In genomic region chr2:225002039-225002655, GRCh38 we compare ENCODE assay signal across 8 cellular contexts. TPM values are rescaled to one million over a fixed set of nuclear protein-coding genes. Genes with fewer than 3 reads are reported as not detected.
A peak's percentile ranks its signal among the peaks of the same experiment; 100 is the strongest.
DNase-seq lines count a peak whose midpoint lies in the region; ATAC-seq and TF ChIP-seq lines count a peak whose summit lies in the region.

No MANE protein-coding gene starts in this region.

- TF ChIP-seq POLR2A in heart left ventricle (IDR thresholded peaks at IDR 0.05): no peak
- TF ChIP-seq POLR2A in stomach (IDR thresholded peaks at IDR 0.05): no peak

- H3K36me3 ChIP-seq in heart left ventricle: no peaks in the 10 kb centered on the region
- no peaks in the 10 kb centered on the region for H3K36me3 ChIP-seq in mucosa of descending colon (ENCODE audit: low read depth)
- H3K36me3 ChIP-seq in stomach: no peaks in the 10 kb centered on the region

- WGBS in heart left ventricle, 4 donors: 42 to 52% (median 50%) methylated on average over 6 of the region's 6 CpGs
- 42 to 51% (median 47%) methylated on average over 6 of the region's 6 CpGs for WGBS in stomach, 5 donors

- intact Hi-C loops in heart left ventricle (cut with DNase I): loop anchor here in 3 of 10 donors (10.0 kb wide), 3 partner anchors 147 to 207 kb away; no protein-coding TSS in a partner anchor
- intact Hi-C loops in left ventricle myocardium superior (cut with micrococcal nuclease): no loop called here
- intact Hi-C loops in mucosa of descending colon (cut with DNase I, micrococcal nuclease): no loop called here
- intact Hi-C loops in stomach (cut with DNase I; ENCODE audit: low total_unique reads): no loop called here

- TF ChIP-seq EP300 in stomach (IDR thresholded peaks at IDR 0.05): no peak

- ATAC-seq in heart left ventricle (peak in 1 of 4 donors; percentile 46), left ventricle myocardium superior (no peak), HG02840 (IDR thresholded peaks at IDR 0.05; ENCODE audit: low FRiP score, unreplicated experiment) (peak; percentile 57), mucosa of descending colon (peak; percentile 92)

- DNase-seq in heart left ventricle (peak in 3 of 5 donors; percentile 15 to 49 (median 37)), left ventricle myocardium superior (no peak), NCI-H2196 treated with DMSO at 0.1 percent for 48 hours (lab: John Stamatoyannopoulos, UW; ENCODE audit: unreplicated experiment) (peak; percentile 38), dermis blood vessel endothelial cell (peak; percentile 87), mucosa of descending colon (peak in 1 of 3 donors; percentile 79), stomach (peak; percentile 57)
- DNase-seq in activated CD4-positive, CD25-positive, alpha-beta regulatory T cell treated with anti-CD3 and anti-CD28 coated beads, Interleukin-2, amount 50 U/mL, for 16 hours (ENCODE audit: low read depth, low spot score): peak; percentile 69

- H3K4me1 ChIP-seq in heart left ventricle (peaks cover 0 to 16% (median 0%) of the 10 kb centered on the region in 12 donors), mucosa of descending colon (ENCODE audit: low read depth) (no peaks in the 10 kb centered on the region), stomach (peaks cover 0 to 6% (median 4%) of the 10 kb centered on the region in 4 donors)

- TF ChIP-seq CTCF in heart left ventricle (IDR thresholded peaks at IDR 0.05): peak; percentile 31 to 72 (median 60)
- TF ChIP-seq CTCF in mucosa of descending colon (IDR thresholded peaks at IDR 0.05): peak; percentile 59
- TF ChIP-seq CTCF in stomach (IDR thresholded peaks at IDR 0.05): peak in 5 of 7 experiments; percentile 57 to 73 (median 71)

- H3K9me3 ChIP-seq in heart left ventricle (no peaks in the 10 kb centered on the region), mucosa of descending colon (no peaks in the 10 kb centered on the region), stomach (no peaks in the 10 kb centered on the region)

- H3K4me3 ChIP-seq in heart left ventricle: no peak overlapping the region
- H3K4me3 ChIP-seq in mucosa of descending colon: no peak overlapping the region
- H3K4me3 ChIP-seq in stomach: no peak overlapping the region

- H3K27me3 ChIP-seq in heart left ventricle (peaks cover 0 to 3% (median 0%) of the 10 kb centered on the region in 9 donors), stomach (no peaks in the 10 kb centered on the region)

- H3K27ac ChIP-seq in heart left ventricle (no peak overlapping the region), stomach (no peak overlapping the region)

RNA-seq across cellular contexts. Expression of gene DOCK10, which starts 40.1 kb away (rescaled TPM):
- total RNA-seq in heart left ventricle (10 to 100 TPM in 1 of 9 donors, 1 to 10 TPM in 7, under 1 TPM in 1; 0.31 to 28.6 (median 2.1) TPM), left ventricle myocardium superior (2.3 TPM), dermis blood vessel endothelial cell (4.1 and 5.3 TPM in 2 replicates), mucosa of descending colon (10 to 100 TPM; 13.3 to 20.6 (median 14.7) TPM), stomach (10 to 100 TPM in 3 of 5 donors, 1 to 10 TPM in 1, under 1 TPM in 1; 0.89 to 33.8 (median 19.7) TPM)
- polyA plus RNA-seq in heart left ventricle (1 to 10 TPM; 1.0 to 2.0 TPM), stomach (1 to 10 TPM; 1.6 to 2.0 (median 1.7) TPM)
